Comparison of ENCODE assay signal across 1 cellular context in the genomic region with DNA sequence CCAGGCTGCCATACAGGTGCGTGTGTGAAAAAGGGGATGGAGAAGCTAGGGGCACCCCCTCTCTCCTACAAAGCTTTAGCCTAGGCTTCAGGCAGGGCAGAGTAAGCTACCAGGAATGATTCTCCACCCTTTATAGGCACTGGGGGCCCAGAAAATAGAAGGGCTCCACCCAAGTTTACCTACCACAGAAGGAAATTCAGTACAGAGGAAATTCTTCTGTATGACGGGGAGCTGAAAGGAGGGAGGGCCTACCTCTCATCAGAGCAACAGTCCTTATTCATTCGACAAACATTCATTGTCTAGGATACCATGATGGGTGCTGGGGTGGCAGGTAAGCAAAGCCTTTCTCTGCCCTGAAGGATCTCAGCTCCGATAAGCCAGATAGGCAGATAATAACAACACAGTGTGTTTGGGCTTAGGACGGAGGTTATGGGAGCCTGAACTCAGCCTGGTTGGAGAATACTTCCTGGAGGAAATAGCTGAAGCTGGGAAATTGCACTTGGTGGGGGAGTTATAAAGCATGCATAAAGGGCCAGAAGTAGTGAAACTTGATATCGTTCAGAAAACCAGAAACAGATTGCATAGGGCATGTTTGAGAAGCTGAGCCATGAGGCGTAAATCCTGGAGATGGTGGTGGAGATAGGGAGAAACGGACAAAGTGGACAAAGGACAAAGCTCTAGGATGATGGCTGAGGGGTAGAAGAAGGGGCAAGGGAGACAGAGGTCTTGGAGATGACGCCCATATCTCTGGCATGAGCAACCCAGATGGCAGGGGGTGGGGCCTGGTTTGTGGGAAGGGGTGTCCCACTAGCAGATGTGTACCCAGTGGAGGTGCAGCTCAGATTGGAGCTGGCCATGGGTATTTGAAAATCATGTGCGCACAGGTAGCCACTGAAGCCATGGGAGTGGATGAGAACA.
A peak's percentile ranks its signal among the peaks of the same experiment; 100 is the strongest.
TF ChIP-seq lines count a peak whose summit lies in the region.

No MANE protein-coding gene starts in this region.

TF ChIP-seq in SK-N-SH, 30 proteins besides CTCF, POLR2A, EP300 and RAD21:
- TF ChIP-seq, protein P1, sequence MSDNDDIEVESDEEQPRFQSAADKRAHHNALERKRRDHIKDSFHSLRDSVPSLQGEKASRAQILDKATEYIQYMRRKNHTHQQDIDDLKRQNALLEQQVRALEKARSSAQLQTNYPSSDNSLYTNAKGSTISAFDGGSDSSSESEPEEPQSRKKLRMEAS (IDR thresholded peaks at IDR 0.05; ENCODE audit: low read depth): peak; percentile 74
- TF ChIP-seq, protein P2, sequence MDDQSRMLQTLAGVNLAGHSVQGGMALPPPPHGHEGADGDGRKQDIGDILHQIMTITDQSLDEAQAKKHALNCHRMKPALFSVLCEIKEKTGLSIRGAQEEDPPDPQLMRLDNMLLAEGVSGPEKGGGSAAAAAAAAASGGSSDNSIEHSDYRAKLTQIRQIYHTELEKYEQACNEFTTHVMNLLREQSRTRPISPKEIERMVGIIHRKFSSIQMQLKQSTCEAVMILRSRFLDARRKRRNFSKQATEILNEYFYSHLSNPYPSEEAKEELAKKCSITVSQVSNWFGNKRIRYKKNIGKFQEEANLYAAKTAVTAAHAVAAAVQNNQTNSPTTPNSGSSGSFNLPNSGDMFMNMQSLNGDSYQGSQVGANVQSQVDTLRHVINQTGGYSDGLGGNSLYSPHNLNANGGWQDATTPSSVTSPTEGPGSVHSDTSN (IDR thresholded peaks at IDR 0.05): peak; percentile 31; the same call in 1 of the 2 replicates
- peak; percentile 66 for TF ChIP-seq POLR2AphosphoS5 (IDR thresholded peaks at IDR 0.05; ENCODE audit: low read depth, low read length)
- peak; percentile 86 for TF ChIP-seq TCF12 (IDR thresholded peaks at IDR 0.05)
- no peak for TF ChIP-seq RXRA (IDR thresholded peaks at IDR 0.05; ENCODE audit: borderline replicate concordance, low read depth)
- no peak for TF ChIP-seq JUND (IDR thresholded peaks at IDR 0.05)
